27 cellular contexts compared by ENCODE assay signal in the genomic region with DNA sequence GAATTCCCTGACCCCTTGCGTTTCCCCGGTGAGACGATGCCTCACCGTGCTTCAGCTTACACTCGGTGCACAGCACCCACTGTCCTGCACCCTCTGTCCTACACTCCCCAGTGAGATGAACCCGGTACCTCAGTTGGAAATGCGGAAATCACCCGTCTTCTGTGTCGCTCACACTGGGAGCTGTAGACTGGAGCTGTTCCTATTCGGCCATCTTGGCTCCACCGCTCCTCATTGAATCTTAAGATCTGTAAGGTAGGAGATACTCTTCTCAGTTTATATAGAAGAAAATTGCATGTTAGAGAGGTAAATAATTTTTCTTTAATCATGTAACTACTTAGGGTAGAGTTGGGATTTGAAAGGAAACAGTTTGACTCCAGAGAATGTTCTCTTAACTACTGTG.
"Had no signal": no experiment of that assay in that cellular context is flagged by ENCODE, and none has a peak within 500 bp of the region (broad histone marks: within the 10 kb centered on the region; RNA-seq: fewer than 3 reads in every experiment).

No MANE protein-coding gene starts in this region.

- H3K36me3 Mint-ChIP-seq: activated naive CD8-positive, alpha-beta T cell treated with anti-CD3 and anti-CD28 coated beads, Interleukin-2, amount 10 ng/mL, durations not matched to agents 7 days and 5 days had no signal

- H3K9ac ChIP-seq: KMS-11, SK-N-SH had no signal

- H3K36me3 ChIP-seq: ascending aorta, cardiac muscle cell, SJSA1 had no signal

- H3K27ac Mint-ChIP-seq: activated CD4-positive, alpha-beta T cell treated with anti-CD3 and anti-CD28 coated beads, Interleukin-2, amount 10 ng/mL, durations not matched to agents 24 days and 14 days; activated CD8-positive, alpha-beta T cell treated with anti-CD3 and anti-CD28 coated beads for 36 hours; activated naive CD8-positive, alpha-beta T cell treated with anti-CD3 and anti-CD28 coated beads, Interleukin-2, amount 10 ng/mL, durations not matched to agents 7 days and 5 days; activated T-cell treated with anti-CD3 and anti-CD28 coated beads, Interleukin-2, amount 50 U/mL, for 72 hours; activated T-helper 17 cell treated with anti-CD3 and anti-CD28 coated beads, Interleukin-2, amount 50 U/mL, for 72 hours; T-helper 1 cell treated with Interleukin-12 subunit alpha and Interleukin-12 subunit beta and Interleukin-4 antibody, amounts not matched to agents 30 μg/mL and 1 μg/mL, for 36 hours; T-helper 2 cell treated with Interferon-gamma antibody and Interleukin-4, amounts not matched to agents 5 μg/mL and 100 μg/mL, for 36 hours had no signal

- H3K4me3 ChIP-seq: ascending aorta, cardiac muscle cell, SJSA1 had no signal

- H3K4me1 ChIP-seq: ascending aorta, SJSA1 had no signal

- H3K9me2 ChIP-seq: SK-N-SH had no signal

- H3K27ac ChIP-seq: ascending aorta, cardiac muscle cell, KMS-11, SJSA1 had no signal

- H3K9me3 Mint-ChIP-seq: activated CD4-positive, alpha-beta T cell treated with anti-CD3 and anti-CD28 coated beads, Interleukin-2, amount 10 ng/mL, durations not matched to agents 24 days and 14 days; T-helper 1 cell treated with Interleukin-12 subunit alpha and Interleukin-12 subunit beta and Interleukin-4 antibody, amounts not matched to agents 30 μg/mL and 1 μg/mL, for 36 hours had no signal

- H3K27me3 ChIP-seq: ascending aorta, cardiac muscle cell, SJSA1 had no signal

- DNase-seq: activated CD4-positive, alpha-beta T cell treated with anti-CD3 and anti-CD28 coated beads, Interleukin-2, amount 10 ng/mL, durations not matched to agents 24 days and 14 days; activated CD4-positive, alpha-beta T cell treated with anti-CD3 and anti-CD28 coated beads, Interleukin-2, amount 50 U/mL, for 4 hours; activated CD8-positive, alpha-beta T cell treated with anti-CD3 and anti-CD28 coated beads for 36 hours; activated effector memory CD4-positive, alpha-beta T cell treated with anti-CD3 and anti-CD28 coated beads, Interleukin-2, amount 50 U/mL, for 16 hours; activated naive CD4-positive, alpha-beta T cell; activated naive CD4-positive, alpha-beta T cell treated with anti-CD3 and anti-CD28 coated beads, Interleukin-2, amount 50 U/mL, for 16 hours; activated naive CD8-positive, alpha-beta T cell treated with anti-CD3 and anti-CD28 coated beads, Interleukin-2, amount 10 ng/mL, durations not matched to agents 7 days and 5 days; activated T-cell treated with anti-CD3 and anti-CD28 coated beads, Interleukin-2, amount 50 U/mL, for 1 hour; activated T-cell treated with anti-CD3 and anti-CD28 coated beads, Interleukin-2, amount 50 U/mL, for 72 hours; amygdala; NCI-H1092 treated with DMSO at 0.1 percent for 48 hours; NCI-H1417; NCI-H146; NCI-H187; NCI-H2081 treated with DMSO at 0.1 percent for 48 hours; NCI-H446 treated with DMSO at 0.1 percent for 48 hours; NCI-H524; NCI-H82; SHP77; SK-N-SH had no signal

- ATAC-seq: activated CD8-positive, alpha-beta T cell treated with anti-CD3 and anti-CD28 coated beads for 36 hours; activated T-cell treated with anti-CD3 and anti-CD28 coated beads, Interleukin-2, amount 50 U/mL, for 72 hours; activated T-helper 17 cell treated with anti-CD3 and anti-CD28 coated beads, Interleukin-2, amount 50 U/mL, for 72 hours had no signal

- H3K4me2 ChIP-seq: KMS-11, SK-N-SH had no signal

- H3K9me3 ChIP-seq: ascending aorta, SJSA1, SK-N-SH had no signal
